In genomic region chr18:9971313-9971920, GRCh38 we compare ENCODE assay signal across 8 cellular contexts. TPM values are rescaled to one million over a fixed set of nuclear protein-coding genes. Genes with fewer than 3 reads are reported as not detected.
DNase-seq lines count a peak whose midpoint lies in the region; ATAC-seq and TF ChIP-seq lines count a peak whose summit lies in the region.

No MANE protein-coding gene starts in this region.

- H3K4me1 ChIP-seq in DND-41 (ENCODE audit: insufficient read depth, low read length) = peaks cover 2% of the 10 kb centered on the region
- H3K4me1 ChIP-seq in testis = no peaks in the 10 kb centered on the region

- no peaks in the 10 kb centered on the region for H3K79me2 ChIP-seq in DND-41 (ENCODE audit: insufficient read depth, low read length)

- H3K4me1 Mint-ChIP-seq in activated T-helper 17 cell treated with anti-CD3 and anti-CD28 coated beads, Interleukin-2, amount 50 U/mL, for 72 hours = peaks cover 9% of the 10 kb centered on the region

- H3K36me3 Mint-ChIP-seq in activated T-helper 17 cell treated with anti-CD3 and anti-CD28 coated beads, Interleukin-2, amount 50 U/mL, for 72 hours (ENCODE audit: low read depth) = no peaks in the 10 kb centered on the region

- H3K27me3 ChIP-seq in DND-41 (ENCODE audit: insufficient read depth, low read length, poor library complexity) = no peaks in the 10 kb centered on the region
- H3K27me3 ChIP-seq in testis = no peaks in the 10 kb centered on the region

- H3K9me3 Mint-ChIP-seq in activated T-helper 17 cell treated with anti-CD3 and anti-CD28 coated beads, Interleukin-2, amount 50 U/mL, for 72 hours = peaks cover 4% of the 10 kb centered on the region

- no peak overlapping the region for H3K27ac Mint-ChIP-seq in activated T-helper 17 cell treated with anti-CD3 and anti-CD28 coated beads, Interleukin-2, amount 50 U/mL, for 72 hours

- H3K9me3 ChIP-seq in DND-41 (ENCODE audit: insufficient read depth, low read length, severe bottlenecking) (peaks cover 9% of the 10 kb centered on the region), testis (no peaks in the 10 kb centered on the region)

- H2AFZ ChIP-seq in DND-41 (ENCODE audit: low read depth, low read length) = no peak overlapping the region

- H3K27me3 Mint-ChIP-seq in activated T-helper 17 cell treated with anti-CD3 and anti-CD28 coated beads, Interleukin-2, amount 50 U/mL, for 72 hours = peaks cover 23% of the 10 kb centered on the region

- H3K27ac ChIP-seq in DND-41 (ENCODE audit: low read length) (no peak overlapping the region), testis (no peak overlapping the region)

- TF ChIP-seq CTCF in DND-41 (IDR thresholded peaks at IDR 0.05; ENCODE audit: borderline replicate concordance, extremely low read depth, low read length, poor library complexity, severe bottlenecking) = peak; percentile 83
- TF ChIP-seq CTCF in fibroblast of villous mesenchyme (IDR thresholded peaks at IDR 0.05; ENCODE audit: insufficient read depth, low read depth, low read length) = peak; percentile 78
- TF ChIP-seq CTCF in testis (IDR thresholded peaks at IDR 0.05) = peak; percentile 86 to 96 (median 92)

- H3K4me3 ChIP-seq in DND-41 (ENCODE audit: low read depth in 1 of 2, low read length in 2 of 2) = no peak overlapping the region
- no peak overlapping the region for H3K4me3 ChIP-seq in fibroblast of villous mesenchyme (ENCODE audit: low read depth, low read length)
- H3K4me3 ChIP-seq in testis = no peak overlapping the region

- WGBS in testis, 2 donors = 4 to 7% methylated on average over 4 of the region's 4 CpGs

- DNase-seq in DND-41 (peak; percentile 76), LHCN-M2 (ENCODE audit: low read depth) (peak; percentile 73), RPMI8226 (peak; percentile 84), fibroblast of villous mesenchyme (ENCODE audit: low read depth) (peak; percentile 89), occipital lobe (lab: John Stamatoyannopoulos, UW) (peak; percentile 43), testis (peak; percentile 94), posterior vena cava (ENCODE audit: low spot score) (no peak)

- no peak for TF ChIP-seq POLR2A in testis (IDR thresholded peaks at IDR 0.05)

- intact Hi-C loops in testis (cut with DNase I; ENCODE audit: low total_unique reads) = loop anchor here (10.0 kb wide), 1 partner anchor 553 kb away; the partner anchor contains the start of gene NAPG
- intact Hi-C loops in posterior vena cava (cut with DNase I) = loop anchor here (2.0 to 10.0 kb wide), 2 partner anchors 543 to 549 kb away; no protein-coding TSS in a partner anchor

- no peak overlapping the region for H3K4me2 ChIP-seq in DND-41 (ENCODE audit: insufficient read depth, low read length)

- no peak overlapping the region for H3K4me3 Mint-ChIP-seq in activated T-helper 17 cell treated with anti-CD3 and anti-CD28 coated beads, Interleukin-2, amount 50 U/mL, for 72 hours

- no peaks in the 10 kb centered on the region for H3K36me3 ChIP-seq in DND-41 (ENCODE audit: insufficient read depth, low read length)
- no peaks in the 10 kb centered on the region for H3K36me3 ChIP-seq in testis (ENCODE audit: low read depth, missing control alignments)

- peak; percentile 92 for ATAC-seq in DND-41 (ENCODE audit: insufficient read depth, low read depth)
- peak; percentile 52 for ATAC-seq in activated T-helper 17 cell treated with anti-CD3 and anti-CD28 coated beads, Interleukin-2, amount 50 U/mL, for 72 hours (replicated peaks)

- no peak overlapping the region for H3K9ac ChIP-seq in DND-41 (ENCODE audit: low read depth, low read length)

- H4K20me1 ChIP-seq in DND-41 (ENCODE audit: insufficient read depth, low read length) = no peaks in the 10 kb centered on the region

RNA-seq across cellular contexts. Expression of gene VAPA, which starts 57.6 kb away (rescaled TPM):
- 246 and 273 TPM in 2 replicates for total RNA-seq in LHCN-M2 (2014; rRNA removed)
- polyA plus RNA-seq in LHCN-M2 (2012) = 116 TPM
- total RNA-seq in activated T-helper 17 cell treated with anti-CD3 and anti-CD28 coated beads, Interleukin-2, amount 50 U/mL, for 72 hours = 100 to 1,000 TPM; 135 to 185 TPM
- total RNA-seq in fibroblast of villous mesenchyme = 203 and 288 TPM in 2 replicates
- 167 TPM for total RNA-seq in occipital lobe
- total RNA-seq in testis = 100 to 1,000 TPM; 177 to 224 TPM
- 180 TPM for polyA plus RNA-seq in testis (ENCODE audit: insufficient read depth, low read depth, low replicate concordance)
- 100 to 1,000 TPM; 172 to 203 TPM for total RNA-seq in posterior vena cava
